ENCODE assay signal across 29 cellular contexts in the genomic region with DNA sequence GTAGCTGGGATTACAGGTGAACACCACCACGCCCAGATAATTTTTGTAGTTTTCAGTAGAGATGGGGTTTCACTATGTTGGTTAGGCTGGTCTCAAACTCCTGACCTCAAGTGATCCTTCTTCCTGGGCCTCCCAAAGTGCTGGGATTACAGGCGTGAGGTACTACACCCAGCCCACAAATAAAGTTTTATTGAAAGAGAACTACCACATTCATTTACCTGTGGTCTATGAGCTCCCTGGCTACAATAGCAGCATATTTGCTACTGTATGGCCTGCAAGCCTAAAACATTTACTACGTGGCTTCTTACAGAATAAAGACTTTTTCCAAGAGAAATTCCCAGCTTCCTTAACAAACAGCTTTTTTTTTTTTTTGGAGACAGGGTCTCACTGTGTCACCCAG. TPM values are rescaled to one million over a fixed set of nuclear protein-coding genes. Genes with fewer than 3 reads are reported as not detected.
"Had no signal": no experiment of that assay in that cellular context is flagged by ENCODE, and none has a peak within 500 bp of the region (broad histone marks: within the 10 kb centered on the region; RNA-seq: fewer than 3 reads in every experiment).

No MANE protein-coding gene starts in this region.

- H3K27ac ChIP-seq: body of pancreas, cardiac muscle cell, esophagus muscularis mucosa, pancreas, skin epidermis, suprapubic skin, tibial nerve had no signal

- ATAC-seq: body of pancreas; effector memory CD8-positive, alpha-beta T cell; left lung; naive thymus-derived CD8-positive, alpha-beta T cell; pancreas; right cardiac atrium; stimulated activated effector memory CD8-positive, alpha-beta T cell treated with anti-CD3 and anti-CD28 coated beads, Interleukin-12 subunit alpha, Interleukin-12 subunit beta, amount 100 ng/mL, for 72 hours; stimulated activated naive CD8-positive, alpha-beta T cell treated with anti-CD3 and anti-CD28 coated beads, Interleukin-15, amount 100 ng/mL, for 72 hours; WTC11 had no signal

- H3K27ac Mint-ChIP-seq: activated T-cell treated with anti-CD3 and anti-CD28 coated beads, Interleukin-2, amount 50 U/mL, for 24 hours; activated T-helper 2 cell treated with anti-CD3 and anti-CD28 coated beads, Interferon-gamma antibody, Interleukin-2, Interleukin-4, amounts not matched to agents 10 μg/mL and 5 μg/mL and 100 μg/mL, durations not matched to agents 14 hours and 24 hours and 36 hours; effector memory CD8-positive, alpha-beta T cell; stimulated activated effector memory CD8-positive, alpha-beta T cell treated with anti-CD3 and anti-CD28 coated beads, Interleukin-12 subunit alpha, Interleukin-12 subunit beta, amount 100 ng/mL, for 72 hours; stimulated activated naive CD8-positive, alpha-beta T cell treated with anti-CD3 and anti-CD28 coated beads, Interleukin-15, amount 100 ng/mL, for 72 hours; T-helper 1 cell treated with Interleukin-12 subunit alpha and Interleukin-12 subunit beta and Interleukin-4 antibody, amounts not matched to agents 30 μg/mL and 1 μg/mL, for 36 hours had no signal

- H3K27me3 Mint-ChIP-seq: activated T-cell treated with anti-CD3 and anti-CD28 coated beads, Interleukin-2, amount 50 U/mL, for 24 hours; effector memory CD8-positive, alpha-beta T cell; naive thymus-derived CD8-positive, alpha-beta T cell; stimulated activated naive CD8-positive, alpha-beta T cell treated with anti-CD3 and anti-CD28 coated beads, Interleukin-15, amount 100 ng/mL, for 72 hours had no signal

- DNase-seq: activated CD8-positive, alpha-beta memory T cell treated with anti-CD3 and anti-CD28 coated beads for 24 hours; activated CD8-positive, alpha-beta memory T cell treated with anti-CD3 and anti-CD28 coated beads, Interleukin-2, amount 50 U/mL, for 4 hours; activated naive CD4-positive, alpha-beta T cell; activated T-cell treated with anti-CD3 and anti-CD28 coated beads, Interleukin-2, amount 50 U/mL, for 24 hours; anterior cingulate cortex; body of pancreas; effector memory CD8-positive, alpha-beta T cell; hippocampal formation; kidney glomerular epithelial cell; left lung; naive thymus-derived CD8-positive, alpha-beta T cell; pancreas; right cardiac atrium; stimulated activated CD4-positive, alpha-beta T cell treated with anti-CD3 and anti-CD28 coated beads, Interleukin-2, amount 100 ng/mL, for 24 hours; stimulated activated naive CD8-positive, alpha-beta T cell treated with anti-CD3 and anti-CD28 coated beads, Interleukin-15, amount 100 ng/mL, for 72 hours; T1000 had no signal

- H3K9me3 Mint-ChIP-seq: activated T-cell treated with anti-CD3 and anti-CD28 coated beads, Interleukin-2, amount 50 U/mL, for 24 hours; activated T-helper 2 cell treated with anti-CD3 and anti-CD28 coated beads, Interferon-gamma antibody, Interleukin-2, Interleukin-4, amounts not matched to agents 10 μg/mL and 5 μg/mL and 100 μg/mL, durations not matched to agents 14 hours and 24 hours and 36 hours; effector memory CD8-positive, alpha-beta T cell; mesothelial cell of epicardium; naive thymus-derived CD8-positive, alpha-beta T cell; stimulated activated effector memory CD8-positive, alpha-beta T cell treated with anti-CD3 and anti-CD28 coated beads, Interleukin-12 subunit alpha, Interleukin-12 subunit beta, amount 100 ng/mL, for 72 hours; stimulated activated naive CD8-positive, alpha-beta T cell treated with anti-CD3 and anti-CD28 coated beads, Interleukin-15, amount 100 ng/mL, for 72 hours; T-helper 1 cell treated with Interleukin-12 subunit alpha and Interleukin-12 subunit beta and Interleukin-4 antibody, amounts not matched to agents 30 μg/mL and 1 μg/mL, for 36 hours; WTC11 had no signal

- H3K4me3 Mint-ChIP-seq: stimulated activated effector memory CD8-positive, alpha-beta T cell treated with anti-CD3 and anti-CD28 coated beads, Interleukin-12 subunit alpha, Interleukin-12 subunit beta, amount 100 ng/mL, for 72 hours; WTC11 had no signal

- H3K9me3 ChIP-seq: body of pancreas, esophagus muscularis mucosa, left lung, pancreas, suprapubic skin, tibial nerve had no signal

- H3K36me3 ChIP-seq: cardiac muscle cell, esophagus muscularis mucosa, left lung, pancreas, suprapubic skin, tibial nerve had no signal

- H3K27me3 ChIP-seq: body of pancreas, cardiac muscle cell, esophagus muscularis mucosa, left lung, pancreas, suprapubic skin, tibial nerve had no signal

- H3K36me3 Mint-ChIP-seq: mesothelial cell of epicardium, WTC11 had no signal

- H3K4me3 ChIP-seq: body of pancreas, cardiac muscle cell, esophagus muscularis mucosa, lung, pancreas, skin epidermis, suprapubic skin, tibial nerve had no signal

RNA-seq across cellular contexts. Expression of a gene that starts 49.6 kb away (rescaled TPM):
- total RNA-seq: activated T-helper 2 cell treated with anti-CD3 and anti-CD28 coated beads, Interferon-gamma antibody, Interleukin-2, Interleukin-4, amounts not matched to agents 10 μg/mL and 5 μg/mL and 100 μg/mL, durations not matched to agents 14 hours and 24 hours and 36 hours; cardiac muscle cell; endothelial cell of umbilical vein; mesothelial cell of epicardium; pulmonary artery endothelial cell; WTC11 had no signal
